In genomic region chr5:38104497-38105230, GRCh38 we compare ENCODE assay signal across 16 cellular contexts.
DNase-seq lines count a peak whose midpoint lies in the region; ATAC-seq, FAIRE-seq and TF ChIP-seq lines count a peak whose summit lies in the region.
"Had no signal": no experiment of that assay in that cellular context is flagged by ENCODE, and none has a peak within 500 bp of the region (broad histone marks: within the 10 kb centered on the region; RNA-seq: fewer than 3 reads in every experiment).

No MANE protein-coding gene starts in this region.

- POLR2A ChIA-PET in activated CD8-positive, alpha-beta T cell treated with anti-CD3 and anti-CD28 coated beads, Interleukin-2, amount 10 ng/mL, durations not matched to agents 7 days and 5 days (lab: Charles Lee): no interaction called here

- CTCF ChIA-PET in activated CD8-positive, alpha-beta T cell treated with anti-CD3 and anti-CD28 coated beads, Interleukin-2, amount 10 ng/mL, durations not matched to agents 7 days and 5 days (lab: Charles Lee): no interaction called here

- ATAC-seq in omental fat pad (ENCODE audit: low FRiP score) (no peak), HG03039 (IDR thresholded peaks at IDR 0.05; ENCODE audit: unreplicated experiment) (no peak)
- ATAC-seq in activated CD8-positive, alpha-beta T cell treated with anti-CD3 and anti-CD28 coated beads, Interleukin-2, amount 10 ng/mL, durations not matched to agents 7 days and 5 days: no peak
- ATAC-seq: stimulated activated naive CD8-positive, alpha-beta T cell treated with anti-CD3 and anti-CD28 coated beads, Interleukin-15, amount 100 ng/mL, for 72 hours had no signal

- H3K4me3 Mint-ChIP-seq in activated CD8-positive, alpha-beta T cell treated with anti-CD3 and anti-CD28 coated beads, Interleukin-2, amount 10 ng/mL, durations not matched to agents 7 days and 5 days: no peak overlapping the region
- H3K4me3 Mint-ChIP-seq: stimulated activated naive CD8-positive, alpha-beta T cell treated with anti-CD3 and anti-CD28 coated beads, Interleukin-15, amount 100 ng/mL, for 72 hours had no signal

- H3K9me3 ChIP-seq in iPS DF 6.9 (ENCODE audit: control insufficient read depth, insufficient read depth, low read length) (no peaks in the 10 kb centered on the region), smooth muscle cell (replicated peaks; ENCODE audit: low read depth) (no peaks in the 10 kb centered on the region)
- H3K9me3 ChIP-seq: BLaER1 treated with 17β-estradiol and CSF1 and Interleukin-3, amounts not matched to agents 10 nM and 100 nM had no signal

- H3K36me3 Mint-ChIP-seq in activated CD8-positive, alpha-beta T cell treated with anti-CD3 and anti-CD28 coated beads, Interleukin-2, amount 10 ng/mL, durations not matched to agents 7 days and 5 days (ENCODE audit: low read depth): no peaks in the 10 kb centered on the region

- peak; percentile 64 for DNase-seq in HTR-8/SVneo (ENCODE audit: insufficient read length, low spot score)
- DNase-seq in UCSD-AML1 (lab: John Stamatoyannopoulos, UW; ENCODE audit: unreplicated experiment): peak; percentile 17
- DNase-seq in iPS DF 6.9 (ENCODE audit: low read depth, low spot score): peak; percentile 87
- DNase-seq in smooth muscle cell (lab: John Stamatoyannopoulos, UW; ENCODE audit: unreplicated experiment): no peak
- DNase-seq in omental fat pad (ENCODE audit: low spot score): no peak
- no peak for DNase-seq in activated CD8-positive, alpha-beta T cell treated with anti-CD3 and anti-CD28 coated beads, Interleukin-2, amount 10 ng/mL, durations not matched to agents 7 days and 5 days
- no peak for DNase-seq in SKM-1 (lab: John Stamatoyannopoulos, UW; ENCODE audit: unreplicated experiment)
- DNase-seq: activated naive CD4-positive, alpha-beta T cell; DMS79; hypothalamus; NCI-H1930; NCI-H510A; stimulated activated naive CD8-positive, alpha-beta T cell treated with anti-CD3 and anti-CD28 coated beads, Interleukin-15, amount 100 ng/mL, for 72 hours had no signal

- no peak for TF ChIP-seq CTCF in smooth muscle cell (IDR thresholded peaks at IDR 0.05; ENCODE audit: borderline replicate concordance, insufficient read depth, poor library complexity, severe bottlenecking)
- no peak for TF ChIP-seq CTCF in omental fat pad (IDR thresholded peaks at IDR 0.05)

- H3K4me2 ChIP-seq in smooth muscle cell: peak overlapping the region; percentile 75

- no peak overlapping the region for H2AFZ ChIP-seq in smooth muscle cell (ENCODE audit: low read depth)
- H2AFZ ChIP-seq: parathyroid adenoma had no signal

- H3K4me1 ChIP-seq in iPS DF 6.9 (ENCODE audit: control insufficient read depth, insufficient read depth, low read length): peaks cover 3% of the 10 kb centered on the region; the same call in 1 of the 2 replicates
- peaks cover 13% of the 10 kb centered on the region for H3K4me1 ChIP-seq in smooth muscle cell (ENCODE audit: low read depth)
- H3K4me1 ChIP-seq: parathyroid adenoma had no signal

- no peaks in the 10 kb centered on the region for H3K9me3 Mint-ChIP-seq in activated CD8-positive, alpha-beta T cell treated with anti-CD3 and anti-CD28 coated beads, Interleukin-2, amount 10 ng/mL, durations not matched to agents 7 days and 5 days (ENCODE audit: insufficient read depth)
- H3K9me3 Mint-ChIP-seq: stimulated activated naive CD8-positive, alpha-beta T cell treated with anti-CD3 and anti-CD28 coated beads, Interleukin-15, amount 100 ng/mL, for 72 hours had no signal

- H3K79me2 ChIP-seq in smooth muscle cell (ENCODE audit: low read depth): no peaks in the 10 kb centered on the region
- H3K79me2 ChIP-seq: parathyroid adenoma had no signal

- H3K27ac Mint-ChIP-seq in activated CD8-positive, alpha-beta T cell treated with anti-CD3 and anti-CD28 coated beads, Interleukin-2, amount 10 ng/mL, durations not matched to agents 7 days and 5 days: no peak overlapping the region

- H3K27me3 ChIP-seq in iPS DF 6.9 (ENCODE audit: control insufficient read depth, insufficient read depth, low read length) (no peaks in the 10 kb centered on the region), smooth muscle cell (ENCODE audit: low read depth) (no peaks in the 10 kb centered on the region)
- H3K27me3 ChIP-seq: BLaER1 treated with 17β-estradiol and CSF1 and Interleukin-3, amounts not matched to agents 10 nM and 100 nM had no signal

- no CpG with 5 or more reads among the region's 5 CpGs for WGBS in iPS DF 6.9 (ENCODE audit: insufficient coverage, insufficient read length)
- 36% methylated on average over 5 of the region's 5 CpGs for WGBS in smooth muscle cell (ENCODE audit: low lambda C conversion rate)

- H3F3A ChIP-seq in smooth muscle cell (ENCODE audit: low read depth): no peaks in the 10 kb centered on the region

- no peaks in the 10 kb centered on the region for H4K20me1 ChIP-seq in smooth muscle cell (ENCODE audit: low read depth)
- H4K20me1 ChIP-seq: BLaER1 treated with 17β-estradiol and CSF1 and Interleukin-3, amounts not matched to agents 10 nM and 100 nM had no signal

- no peak overlapping the region for H3K27ac ChIP-seq in iPS DF 6.9 (ENCODE audit: low read length)
- peak overlapping the region; percentile 44 for H3K27ac ChIP-seq in smooth muscle cell (ENCODE audit: low read depth)
- H3K27ac ChIP-seq: BLaER1 treated with 17β-estradiol and CSF1 and Interleukin-3, amounts not matched to agents 10 nM and 100 nM; parathyroid adenoma had no signal

- no peaks in the 10 kb centered on the region for H3K27me3 Mint-ChIP-seq in activated CD8-positive, alpha-beta T cell treated with anti-CD3 and anti-CD28 coated beads, Interleukin-2, amount 10 ng/mL, durations not matched to agents 7 days and 5 days (ENCODE audit: low read depth)
- H3K27me3 Mint-ChIP-seq: stimulated activated naive CD8-positive, alpha-beta T cell treated with anti-CD3 and anti-CD28 coated beads, Interleukin-15, amount 100 ng/mL, for 72 hours had no signal

- no peaks in the 10 kb centered on the region for H3K4me1 Mint-ChIP-seq in activated CD8-positive, alpha-beta T cell treated with anti-CD3 and anti-CD28 coated beads, Interleukin-2, amount 10 ng/mL, durations not matched to agents 7 days and 5 days (ENCODE audit: low read depth)
- H3K4me1 Mint-ChIP-seq: stimulated activated naive CD8-positive, alpha-beta T cell treated with anti-CD3 and anti-CD28 coated beads, Interleukin-15, amount 100 ng/mL, for 72 hours had no signal

- H3K4me3 ChIP-seq in iPS DF 6.9 (ENCODE audit: low read length) (no peak overlapping the region), smooth muscle cell (no peak overlapping the region)
- H3K4me3 ChIP-seq: BLaER1 treated with 17β-estradiol and CSF1 and Interleukin-3, amounts not matched to agents 10 nM and 100 nM had no signal

- no peak overlapping the region for H3K9ac ChIP-seq in smooth muscle cell (ENCODE audit: low read depth)
- H3K9ac ChIP-seq: BLaER1 treated with 17β-estradiol and CSF1 and Interleukin-3, amounts not matched to agents 10 nM and 100 nM; parathyroid adenoma had no signal

- FAIRE-seq in HTR-8/SVneo (lab: Jason Lieb, UNC): peak; percentile 54

- H3K36me3 ChIP-seq in iPS DF 6.9 (ENCODE audit: control insufficient read depth, insufficient read depth, low read length) (no peaks in the 10 kb centered on the region), smooth muscle cell (ENCODE audit: low read depth) (no peaks in the 10 kb centered on the region)
- H3K36me3 ChIP-seq: BLaER1 treated with 17β-estradiol and CSF1 and Interleukin-3, amounts not matched to agents 10 nM and 100 nM had no signal

Comparison
In these comparisons a context has a peak if more than half of its experiments do, and no peak if none do; other contexts are left out.
1. DNase-seq: peak in HTR-8/SVneo (single experiment), UCSD-AML1 (single experiment) and iPS DF 6.9 (single experiment); none in smooth muscle cell (single experiment), omental fat pad (single experiment), activated CD8-positive, alpha-beta T cell treated with anti-CD3 and anti-CD28 coated beads, Interleukin-2, amount 10 ng/mL, durations not matched to agents 7 days and 5 days (single experiment) and SKM-1 (single experiment).